ENCODE assay signal across 27 cellular contexts in the genomic region with DNA sequence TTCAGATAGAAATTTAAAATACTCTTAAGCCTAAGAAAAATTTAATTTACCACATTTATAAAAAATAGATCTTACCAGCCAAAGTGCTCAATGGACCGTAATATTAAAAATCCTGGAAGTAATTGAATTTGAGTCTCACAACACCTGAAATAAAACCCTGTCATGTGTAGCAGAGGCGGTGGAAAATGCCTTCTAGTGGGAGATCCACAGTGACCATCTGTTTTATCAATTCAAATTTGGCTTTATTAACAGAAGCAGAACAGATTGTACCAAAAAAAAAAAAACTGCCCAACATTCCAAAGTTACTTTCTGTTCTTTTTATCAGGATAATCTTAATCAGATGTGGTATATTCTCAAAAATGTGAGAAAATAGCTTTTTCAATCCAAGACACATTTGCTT.
"Had no signal": no experiment of that assay in that cellular context is flagged by ENCODE, and none has a peak within 500 bp of the region (broad histone marks: within the 10 kb centered on the region; RNA-seq: fewer than 3 reads in every experiment).

No MANE protein-coding gene starts in this region.

- H3K27me3 ChIP-seq: colonic mucosa, esophagus squamous epithelium, ovary, right lobe of liver, thyroid gland, vagina had no signal

- H3K4me1 ChIP-seq: colonic mucosa, esophagus squamous epithelium, right lobe of liver, thyroid gland, vagina had no signal

- ATAC-seq: left colon; left ventricle myocardium superior; natural killer cell; right lobe of liver; stimulated activated naive CD8-positive, alpha-beta T cell treated with anti-CD3 and anti-CD28 coated beads, Interleukin-15, amount 100 ng/mL, for 72 hours had no signal

- H3K4me2 ChIP-seq: smooth muscle cell had no signal

- H3K36me3 ChIP-seq: colonic mucosa, esophagus squamous epithelium, ovary, right lobe of liver, thyroid gland, vagina had no signal

- H3K9me3 ChIP-seq: colonic mucosa, esophagus squamous epithelium, ovary, right lobe of liver, thyroid gland, vagina had no signal

- H3K4me3 ChIP-seq: colonic mucosa, esophagus squamous epithelium, lung, ovary, right lobe of liver, smooth muscle cell, thyroid gland, vagina had no signal

- DNase-seq: colonic mucosa; dermis blood vessel endothelial cell; effector memory CD4-positive, alpha-beta T cell; esophagus squamous epithelium; hypothalamus; immature natural killer cell; islet precursor cell; kidney glomerular epithelial cell; left colon; left ventricle myocardium superior; natural killer cell; occipital lobe; ovary; posterior cingulate gyrus; retina; right lobe of liver; stimulated activated CD4-positive, alpha-beta T cell treated with anti-CD3 and anti-CD28 coated beads, Interleukin-12 subunit alpha, Interleukin-12 subunit beta, amount 100 ng/mL, for 4 hours; stimulated activated CD4-positive, alpha-beta T cell treated with anti-CD3 and anti-CD28 coated beads, Interleukin-1b, Interleukin-23, amount 100 ng/mL, for 48 hours; stimulated activated CD4-positive, alpha-beta T cell treated with anti-CD3 and anti-CD28 coated beads, Interleukin-4, amount 100 ng/mL, for 1 hour; stimulated activated CD8-positive, alpha-beta memory T cell treated with anti-CD3 and anti-CD28 coated beads, Interleukin-4, amount 100 ng/mL, for 48 hours; stimulated activated naive CD4-positive, alpha-beta T cell; stimulated activated naive CD8-positive, alpha-beta T cell treated with anti-CD3 and anti-CD28 coated beads, Interleukin-15, amount 100 ng/mL, for 72 hours; thyroid gland; trophoblast cell had no signal

- H3K27ac ChIP-seq: colonic mucosa, esophagus squamous epithelium, ovary, right lobe of liver, thyroid gland, vagina had no signal
